In the genomic region with DNA sequence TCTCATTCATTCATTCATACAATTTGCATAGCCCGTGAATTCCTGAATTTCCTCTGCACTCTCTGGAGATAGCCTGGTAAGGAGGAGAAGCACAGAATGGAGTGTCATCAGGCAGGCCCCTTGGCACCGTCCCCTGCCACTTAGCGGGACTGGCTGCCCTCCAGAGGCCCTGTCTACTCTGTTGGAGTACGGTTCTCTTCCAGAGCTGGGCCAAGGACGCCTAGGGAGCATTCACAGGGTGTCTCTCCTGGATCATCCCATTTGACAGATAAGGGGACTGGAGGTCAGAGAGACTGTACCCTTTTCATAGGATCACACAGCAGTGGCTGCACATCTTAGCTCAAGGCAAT, we compare ENCODE assay signal across 12 cellular contexts. TPM values are rescaled to one million over a fixed set of nuclear protein-coding genes. Genes with fewer than 3 reads are reported as not detected.
DNase-seq lines count a peak whose midpoint lies in the region; ATAC-seq and TF ChIP-seq lines count a peak whose summit lies in the region.
"Had no signal": no experiment of that assay in that cellular context is flagged by ENCODE, and none has a peak within 500 bp of the region (broad histone marks: within the 10 kb centered on the region; RNA-seq: fewer than 3 reads in every experiment).

No MANE protein-coding gene starts in this region.

- POLR2A ChIA-PET in activated CD4-positive, alpha-beta T cell treated with anti-CD3 and anti-CD28 coated beads, Interleukin-2, amount 10 ng/mL, durations not matched to agents 7 days and 5 days (lab: Charles Lee), result no interaction called here

- CTCF ChIA-PET in activated CD4-positive, alpha-beta T cell treated with anti-CD3 and anti-CD28 coated beads, Interleukin-2, amount 10 ng/mL, durations not matched to agents 7 days and 5 days (lab: Charles Lee), result interaction anchor here (0.7 to 1.6 kb wide), 2 partner anchors 10 to 14 kb away, joined by 3 to 6 read pairs; no protein-coding TSS in a partner anchor

- DNase-seq in activated CD4-positive, alpha-beta T cell treated with anti-CD3 and anti-CD28 coated beads, Interleukin-2, amount 10 ng/mL, durations not matched to agents 7 days and 5 days, result no peak
- DNase-seq in activated CD4-positive, alpha-beta T cell treated with anti-CD3 and anti-CD28 coated beads, Interleukin-2, amount 50 U/mL, for 1 hour, result no peak
- no peak for DNase-seq in activated T-helper 2 cell treated with anti-CD3 and anti-CD28 coated beads, Interferon-gamma antibody, Interleukin-2, Interleukin-4, amounts not matched to agents 10 μg/mL and 5 μg/mL and 100 μg/mL, durations not matched to agents 14 hours and 24 hours and 36 hours (ENCODE audit: low spot score)
- peak in 1 of 2 donors; percentile 36 for DNase-seq in left lung
- peak; percentile 61 for DNase-seq in testis
- no peak for DNase-seq in NCI-H2196 (lab: John Stamatoyannopoulos, UW; ENCODE audit: unreplicated experiment)
- DNase-seq in effector CD4-positive, alpha-beta T cell, result no peak
- DNase-seq: NCI-H1417 treated with DMSO at 0.1 percent for 48 hours; stimulated activated naive CD4-positive, alpha-beta T cell treated with Interleukin-2 at 50 U/mL for 16 hours had no signal

- intact Hi-C loops in activated T-helper 2 cell treated with anti-CD3 and anti-CD28 coated beads, Interferon-gamma antibody, Interleukin-2, Interleukin-4, amounts not matched to agents 10 μg/mL and 5 μg/mL and 100 μg/mL, durations not matched to agents 14 hours and 24 hours and 36 hours (cut with micrococcal nuclease), result loop anchor here (5.0 kb wide), 1 partner anchor 47 kb away; no protein-coding TSS in a partner anchor
- intact Hi-C loops in left lung (cut with DNase I), result loop anchor here in 1 of 2 donors (5.0 kb wide), 1 partner anchor 72 kb away; no protein-coding TSS in a partner anchor
- intact Hi-C loops in testis (cut with DNase I; ENCODE audit: low total_unique reads), result no loop called here

- H3K4me3 ChIP-seq in left lung, result no peak overlapping the region
- H3K4me3 ChIP-seq in testis, result no peak overlapping the region
- H3K4me3 ChIP-seq: body of pancreas had no signal

- no peak for TF ChIP-seq POLR2A in testis (IDR thresholded peaks at IDR 0.05)

- H3K27ac Mint-ChIP-seq in activated CD4-positive, alpha-beta T cell treated with anti-CD3 and anti-CD28 coated beads, Interleukin-2, amount 10 ng/mL, durations not matched to agents 7 days and 5 days, result peak overlapping the region; percentile 84
- H3K27ac Mint-ChIP-seq in activated T-helper 2 cell treated with anti-CD3 and anti-CD28 coated beads, Interferon-gamma antibody, Interleukin-2, Interleukin-4, amounts not matched to agents 10 μg/mL and 5 μg/mL and 100 μg/mL, durations not matched to agents 14 hours and 24 hours and 36 hours, result peak overlapping the region; percentile 61

- H3K4me1 ChIP-seq in left lung, result peaks cover 25 to 63% of the 10 kb centered on the region in 2 donors
- H3K4me1 ChIP-seq in testis, result peaks cover 23% of the 10 kb centered on the region

- TF ChIP-seq CTCF in left lung (IDR thresholded peaks at IDR 0.05) (no peak), testis (IDR thresholded peaks at IDR 0.05) (no peak)

- ATAC-seq in left lung (peak; percentile 4), HG03139 (IDR thresholded peaks at IDR 0.05; ENCODE audit: unreplicated experiment) (no peak)
- ATAC-seq: body of pancreas had no signal

- peaks cover 70% of the 10 kb centered on the region for H3K36me3 Mint-ChIP-seq in activated CD4-positive, alpha-beta T cell treated with anti-CD3 and anti-CD28 coated beads, Interleukin-2, amount 10 ng/mL, durations not matched to agents 7 days and 5 days (ENCODE audit: low read depth)
- H3K36me3 Mint-ChIP-seq in activated T-helper 2 cell treated with anti-CD3 and anti-CD28 coated beads, Interferon-gamma antibody, Interleukin-2, Interleukin-4, amounts not matched to agents 10 μg/mL and 5 μg/mL and 100 μg/mL, durations not matched to agents 14 hours and 24 hours and 36 hours (ENCODE audit: low read depth), result peaks cover 83% of the 10 kb centered on the region

- H3K36me3 ChIP-seq in left lung, result peaks cover 0 to 58% of the 10 kb centered on the region in 2 donors
- no peaks in the 10 kb centered on the region for H3K36me3 ChIP-seq in testis (ENCODE audit: low read depth, missing control alignments)

- H3K27me3 ChIP-seq in left lung (no peaks in the 10 kb centered on the region), testis (no peaks in the 10 kb centered on the region)
- H3K27me3 ChIP-seq: body of pancreas had no signal

- H3K27me3 Mint-ChIP-seq in activated CD4-positive, alpha-beta T cell treated with anti-CD3 and anti-CD28 coated beads, Interleukin-2, amount 10 ng/mL, durations not matched to agents 7 days and 5 days, result no peaks in the 10 kb centered on the region
- no peaks in the 10 kb centered on the region for H3K27me3 Mint-ChIP-seq in activated T-helper 2 cell treated with anti-CD3 and anti-CD28 coated beads, Interferon-gamma antibody, Interleukin-2, Interleukin-4, amounts not matched to agents 10 μg/mL and 5 μg/mL and 100 μg/mL, durations not matched to agents 14 hours and 24 hours and 36 hours (ENCODE audit: low read depth)

- WGBS in testis, 2 donors, result 53 to 55% methylated on average over 5 of the region's 5 CpGs

- H3K9me3 ChIP-seq in left lung (no peaks in the 10 kb centered on the region), testis (no peaks in the 10 kb centered on the region)
- H3K9me3 ChIP-seq: body of pancreas had no signal

- H3K4me3 Mint-ChIP-seq in activated CD4-positive, alpha-beta T cell treated with anti-CD3 and anti-CD28 coated beads, Interleukin-2, amount 10 ng/mL, durations not matched to agents 7 days and 5 days, result no peak overlapping the region
- no peak overlapping the region for H3K4me3 Mint-ChIP-seq in activated T-helper 2 cell treated with anti-CD3 and anti-CD28 coated beads, Interferon-gamma antibody, Interleukin-2, Interleukin-4, amounts not matched to agents 10 μg/mL and 5 μg/mL and 100 μg/mL, durations not matched to agents 14 hours and 24 hours and 36 hours (ENCODE audit: low read depth)

- H3K27ac ChIP-seq in left lung (peak overlapping the region; percentile 53 to 84), testis (no peak overlapping the region)

- H3K9me3 Mint-ChIP-seq in activated CD4-positive, alpha-beta T cell treated with anti-CD3 and anti-CD28 coated beads, Interleukin-2, amount 10 ng/mL, durations not matched to agents 7 days and 5 days, result peaks cover 12% of the 10 kb centered on the region
- H3K9me3 Mint-ChIP-seq in activated T-helper 2 cell treated with anti-CD3 and anti-CD28 coated beads, Interferon-gamma antibody, Interleukin-2, Interleukin-4, amounts not matched to agents 10 μg/mL and 5 μg/mL and 100 μg/mL, durations not matched to agents 14 hours and 24 hours and 36 hours, result peaks cover 11% of the 10 kb centered on the region

- peaks cover 54% of the 10 kb centered on the region for H3K4me1 Mint-ChIP-seq in activated CD4-positive, alpha-beta T cell treated with anti-CD3 and anti-CD28 coated beads, Interleukin-2, amount 10 ng/mL, durations not matched to agents 7 days and 5 days
- H3K4me1 Mint-ChIP-seq in activated T-helper 2 cell treated with anti-CD3 and anti-CD28 coated beads, Interferon-gamma antibody, Interleukin-2, Interleukin-4, amounts not matched to agents 10 μg/mL and 5 μg/mL and 100 μg/mL, durations not matched to agents 14 hours and 24 hours and 36 hours (ENCODE audit: low read depth), result peaks cover 32% of the 10 kb centered on the region

RNA-seq across cellular contexts. Expression of a gene that starts 48.0 kb away (rescaled TPM):
- total RNA-seq in activated CD4-positive, alpha-beta T cell treated with anti-CD3 and anti-CD28 coated beads, Interleukin-2, amount 10 ng/mL, durations not matched to agents 7 days and 5 days, result not detected
- total RNA-seq in activated T-helper 2 cell treated with anti-CD3 and anti-CD28 coated beads, Interferon-gamma antibody, Interleukin-2, Interleukin-4, amounts not matched to agents 10 μg/mL and 5 μg/mL and 100 μg/mL, durations not matched to agents 14 hours and 24 hours and 36 hours, result not detected in 2 replicates
- total RNA-seq in left lung (10 to 100 TPM; 12.0 to 22.8 TPM), testis (10 to 100 TPM in 1 of 2 donors, 1 to 10 TPM in 1; 8.4 to 11.3 TPM)
- polyA plus RNA-seq in testis (ENCODE audit: insufficient read depth, low read depth, low replicate concordance), result 10.2 TPM
- total RNA-seq: T-helper 2 cell treated with Interferon-gamma antibody and Interleukin-4, amounts not matched to agents 100 ng/mL and 5 ng/mL, for 36 hours had no signal

RNA-seq across cellular contexts. Expression of a gene that starts 51.0 kb away (rescaled TPM):
- total RNA-seq in activated CD4-positive, alpha-beta T cell treated with anti-CD3 and anti-CD28 coated beads, Interleukin-2, amount 10 ng/mL, durations not matched to agents 7 days and 5 days, result 10 to 100 TPM; 48.7 to 56.1 TPM
- total RNA-seq in activated T-helper 2 cell treated with anti-CD3 and anti-CD28 coated beads, Interferon-gamma antibody, Interleukin-2, Interleukin-4, amounts not matched to agents 10 μg/mL and 5 μg/mL and 100 μg/mL, durations not matched to agents 14 hours and 24 hours and 36 hours, result 65.3 and 69.2 TPM in 2 replicates
- total RNA-seq in left lung (10 to 100 TPM; 34.7 to 43.7 TPM), testis (10 to 100 TPM; 59.6 to 66.6 TPM)
- 43.3 TPM for polyA plus RNA-seq in testis (ENCODE audit: insufficient read depth, low read depth, low replicate concordance)

RNA-seq across cellular contexts. Expression of a gene that starts 53.9 kb away (rescaled TPM):
- 100 to 1,000 TPM; 194 to 212 TPM for total RNA-seq in activated CD4-positive, alpha-beta T cell treated with anti-CD3 and anti-CD28 coated beads, Interleukin-2, amount 10 ng/mL, durations not matched to agents 7 days and 5 days
- total RNA-seq in activated T-helper 2 cell treated with anti-CD3 and anti-CD28 coated beads, Interferon-gamma antibody, Interleukin-2, Interleukin-4, amounts not matched to agents 10 μg/mL and 5 μg/mL and 100 μg/mL, durations not matched to agents 14 hours and 24 hours and 36 hours, result 120 and 129 TPM in 2 replicates
- 100 to 1,000 TPM in 1 of 2 donors, 10 to 100 TPM in 1; 99.6 to 148 TPM for total RNA-seq in left lung
- 10 to 100 TPM; 40.2 to 44.8 TPM for total RNA-seq in testis
- 16.2 TPM for polyA plus RNA-seq in testis (ENCODE audit: insufficient read depth, low read depth, low replicate concordance)

Comparison
In these comparisons a context has a peak if more than half of its experiments do, and no peak if none do; other contexts are left out.
1. H3K27ac ChIP-seq: peak in left lung (2 of 2); none in testis (0 of 2).